ENCODE assay signal across 8 cellular contexts in the genomic region with DNA sequence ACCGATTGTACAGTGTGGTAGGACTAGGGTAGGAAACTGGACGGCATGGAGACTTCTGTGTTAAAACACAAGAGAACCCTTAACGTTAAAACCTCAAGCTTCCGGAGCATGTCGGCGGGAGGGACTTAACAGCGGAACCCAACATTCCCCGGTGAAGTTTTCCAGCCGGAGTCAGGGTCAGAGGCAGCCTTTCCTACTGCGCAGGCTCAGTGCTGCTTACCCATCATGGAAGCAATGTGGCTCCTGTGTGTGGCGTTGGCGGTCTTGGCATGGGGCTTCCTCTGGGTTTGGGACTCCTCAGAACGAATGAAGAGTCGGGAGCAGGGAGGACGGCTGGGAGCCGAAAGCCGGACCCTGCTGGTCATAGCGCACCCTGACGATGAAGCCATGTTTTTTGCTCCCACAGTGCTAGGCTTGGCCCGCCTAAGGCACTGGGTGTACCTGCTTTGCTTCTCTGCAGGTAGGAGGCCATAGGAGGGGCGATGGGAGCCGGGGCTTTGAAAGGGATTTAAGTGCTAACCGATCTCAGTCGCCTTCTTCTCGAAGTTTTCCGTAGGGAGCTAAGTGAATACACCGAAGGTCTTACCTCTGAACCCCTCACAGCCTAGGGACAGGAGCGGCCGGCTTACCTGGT. TPM values are rescaled to one million over a fixed set of nuclear protein-coding genes. Genes with fewer than 3 reads are reported as not detected.
DNase-seq lines count a peak whose midpoint lies in the region; ATAC-seq and TF ChIP-seq lines count a peak whose summit lies in the region.

A gene (plus strand): TSS at position 209 of the 634 bp plus-strand sequence. CDS start 17 bp downstream, at position 226.

- peak within 1 kb of the TSS; percentile 95 for H3K4me3 Mint-ChIP-seq in Calu3 (ENCODE audit: low read depth, unreplicated experiment)

- intact Hi-C loops in Calu3 (cut with micrococcal nuclease; ENCODE audit: unreplicated experiment) (no loop called here), head of caudate nucleus (cut with DNase I) (loop anchor here (5.0 kb wide), 1 partner anchor 215 kb away; no protein-coding TSS in a partner anchor)

- TF ChIP-seq CTCF in Calu3 (IDR thresholded peaks at IDR 0.05; ENCODE audit: unreplicated experiment): no peak
- no peak for TF ChIP-seq CTCF in SU-DHL-6 (IDR thresholded peaks at IDR 0.05; ENCODE audit: insufficient read depth, low read length, poor library complexity, severe bottlenecking)
- TF ChIP-seq CTCF in osteoblast (IDR thresholded peaks at IDR 0.05; ENCODE audit: extremely low read depth, low read depth, low read length): no peak

- TSS peak; percentile 63 for BruUV-seq in Calu3 (replicated peaks; lab: Mats Ljungman, UMichigan)

- H3K27ac ChIP-seq in SU-DHL-6 (ENCODE audit: low read depth, low read length) (peak within 1 kb of the TSS; percentile 78), osteoblast (ENCODE audit: low read depth, low read length) (peak within 1 kb of the TSS; percentile 81), temporal lobe (ENCODE audit: low read depth, low read length) (peak within 1 kb of the TSS; percentile 96)

- H2AFZ ChIP-seq in SU-DHL-6 (ENCODE audit: low read depth, low read length, severe bottlenecking) (peak within 1 kb of the TSS; percentile 93), osteoblast (ENCODE audit: low read length) (peak within 1 kb of the TSS; percentile 97)

- no peaks in the 10 kb centered on the region for H3K9me3 ChIP-seq in SU-DHL-6 (ENCODE audit: insufficient read depth, low read length)
- H3K9me3 ChIP-seq in osteoblast (ENCODE audit: low read depth, low read length): no peaks in the 10 kb centered on the region

- peaks cover 19% of the 10 kb centered on the region; the same call in 1 of the 2 replicates for H3F3A ChIP-seq in SU-DHL-6 (ENCODE audit: insufficient read depth)

- no peaks in the 10 kb centered on the region for H3K27me3 Mint-ChIP-seq in Calu3 (ENCODE audit: unreplicated experiment)

- H3K9me3 Mint-ChIP-seq in Calu3 (ENCODE audit: low read depth, unreplicated experiment): no peaks in the 10 kb centered on the region

- CTCF ChIA-PET in Calu3 (lab: Charles Lee): interaction anchor here (0.5 kb wide), 1 partner anchor 104 kb away, joined by 3 read pairs; no protein-coding TSS in a partner anchor

- ATAC-seq in GM21717 (IDR thresholded peaks at IDR 0.05; ENCODE audit: unreplicated experiment): peak; percentile 42

- DNase-seq in Calu3 (peak; percentile 81), NCI-H1105 (lab: John Stamatoyannopoulos, UW) (peak; percentile 94), head of caudate nucleus (peak; percentile 80 to 95 (median 90)), osteoblast (ENCODE audit: insufficient read length, low spot score, missing footprints) (peak; percentile 94)
- peak; percentile 65 for DNase-seq in activated naive CD8-positive, alpha-beta T cell treated with anti-CD3 and anti-CD28 coated beads, Interleukin-2, amount 50 U/mL, for 16 hours (ENCODE audit: low read depth, low spot score)

- H3K4me2 ChIP-seq in SU-DHL-6 (ENCODE audit: low read depth, low read length, poor library complexity, severe bottlenecking) (peak within 1 kb of the TSS; percentile 76), osteoblast (ENCODE audit: insufficient read depth, low read length) (peak within 1 kb of the TSS; percentile 88)

- H3K27me3 ChIP-seq in SU-DHL-6 (ENCODE audit: low read length): no peaks in the 10 kb centered on the region
- H3K27me3 ChIP-seq in osteoblast (ENCODE audit: insufficient read depth, low read length): no peaks in the 10 kb centered on the region

- peaks cover 33% of the 10 kb centered on the region for H3K36me3 Mint-ChIP-seq in Calu3 (ENCODE audit: insufficient read depth, unreplicated experiment)

- H3K9me2 ChIP-seq in SU-DHL-6 (replicated peaks; ENCODE audit: insufficient read depth, low read length): no peaks in the 10 kb centered on the region

- peak within 1 kb of the TSS; percentile 87 for H3K9ac ChIP-seq in SU-DHL-6 (ENCODE audit: low read length)

- H3K36me3 ChIP-seq in SU-DHL-6 (ENCODE audit: low read length): no peaks in the 10 kb centered on the region
- no peaks in the 10 kb centered on the region for H3K36me3 ChIP-seq in osteoblast (ENCODE audit: insufficient read depth, low read length)

- H3K4me3 ChIP-seq in SU-DHL-6 (ENCODE audit: insufficient read depth, low read length, poor library complexity, severe bottlenecking) (peak within 1 kb of the TSS; percentile 75), osteoblast (ENCODE audit: insufficient read depth, low read length) (peak within 1 kb of the TSS; percentile 94)

- H3K4me1 ChIP-seq in osteoblast (ENCODE audit: insufficient read depth, low read length): peaks cover 24% of the 10 kb centered on the region

- H4K20me1 ChIP-seq in SU-DHL-6 (ENCODE audit: low read depth, low read length): peaks cover 5% of the 10 kb centered on the region; the same call in 1 of the 2 replicates
- peaks cover 15% of the 10 kb centered on the region for H4K20me1 ChIP-seq in osteoblast (ENCODE audit: insufficient read depth, low read length)

- peak within 1 kb of the TSS; percentile 83 for H3K27ac Mint-ChIP-seq in Calu3 (ENCODE audit: unreplicated experiment)

- peaks cover 87% of the 10 kb centered on the region for H3K79me2 ChIP-seq in SU-DHL-6 (ENCODE audit: insufficient read depth, low read length)
- peaks cover 78% of the 10 kb centered on the region for H3K79me2 ChIP-seq in osteoblast (ENCODE audit: insufficient read depth, low read length)

- H3K4me1 Mint-ChIP-seq in Calu3 (ENCODE audit: low read depth, unreplicated experiment): no peaks in the 10 kb centered on the region

RNA-seq across cellular contexts. Expression of the gene that starts here (rescaled TPM):
- total RNA-seq in Calu3 (2022) (16.0 and 17.9 TPM in 2 replicates), osteoblast (21.8 and 23.5 TPM in 2 replicates), temporal lobe (13.5 TPM)

Comparison
In these comparisons a context has a peak if more than half of its experiments do, and no peak if none do; other contexts are left out.
1. Peak in every context shown above with its lines: DNase-seq, ATAC-seq, H3K4me3 ChIP-seq and H3K27ac ChIP-seq.